In genomic region chr6:35084041-35084491, GRCh38 we compare ENCODE assay signal across 19 cellular contexts. TPM values are rescaled to one million over a fixed set of nuclear protein-coding genes. Genes with fewer than 3 reads are reported as not detected.
A peak's percentile ranks its signal among the peaks of the same experiment; 100 is the strongest.
DNase-seq lines count a peak whose midpoint lies in the region; ATAC-seq and TF ChIP-seq lines count a peak whose summit lies in the region.
"Had no signal": no experiment of that assay in that cellular context is flagged by ENCODE, and none has a peak within 500 bp of the region (broad histone marks: within the 10 kb centered on the region; RNA-seq: fewer than 3 reads in every experiment).

No MANE protein-coding gene starts in this region.

- no peak for TF ChIP-seq POLR2A in suprapubic skin (IDR thresholded peaks at IDR 0.05)

- peaks cover 56% of the 10 kb centered on the region for H3K36me3 Mint-ChIP-seq in endodermal cell (ENCODE audit: low read depth)

- no peak overlapping the region for H3K27ac ChIP-seq in endodermal cell (ENCODE audit: low read depth, low read length)
- H3K27ac ChIP-seq in suprapubic skin, result peak overlapping the region; percentile 43
- H3K27ac ChIP-seq: gastrocnemius medialis, neural progenitor cell had no signal

- DNase-seq in H7, result peak; percentile 39
- DNase-seq in endodermal cell, result peak; percentile 35
- DNase-seq in mucosa of descending colon, result peak in 2 of 3 donors; percentile 17 to 44
- peak; percentile 75 to 76 for DNase-seq in suprapubic skin (ENCODE audit: low spot score in 2 of 2)
- no peak for DNase-seq in EL
- DNase-seq: activated CD4-positive, alpha-beta T cell treated with anti-CD3 and anti-CD28 coated beads, Interleukin-2, amount 10 ng/mL, durations not matched to agents 24 days and 14 days; activated naive CD4-positive, alpha-beta T cell treated with Interleukin-2 at 50 U/mL for 16 hours; AML-193; gastrocnemius medialis; immature natural killer cell; NCI-H1092 treated with DMSO at 0.1 percent for 48 hours; NCI-H82; right cardiac atrium; stomach; T1000 had no signal

- intact Hi-C loops in mucosa of descending colon (cut with DNase I, micrococcal nuclease), result no loop called here

- H3K27me3 Mint-ChIP-seq in endodermal cell (ENCODE audit: insufficient read depth), result no peaks in the 10 kb centered on the region
- H3K27me3 Mint-ChIP-seq: activated CD4-positive, alpha-beta T cell treated with anti-CD3 and anti-CD28 coated beads, Interleukin-2, amount 10 ng/mL, durations not matched to agents 24 days and 14 days; memory B cell had no signal

- H3K4me1 ChIP-seq in endodermal cell (ENCODE audit: control insufficient read depth, insufficient read depth, low read length) (peaks cover 15% of the 10 kb centered on the region), mucosa of descending colon (ENCODE audit: low read depth) (no peaks in the 10 kb centered on the region), suprapubic skin (peaks cover 69% of the 10 kb centered on the region)
- H3K4me1 ChIP-seq: gastrocnemius medialis, neural progenitor cell had no signal

- H3K9ac ChIP-seq in endodermal cell (ENCODE audit: extremely low read depth, low read length, poor library complexity, severe bottlenecking), result no peak overlapping the region
- H3K9ac ChIP-seq: neural progenitor cell had no signal

- no peaks in the 10 kb centered on the region for H3K9me3 Mint-ChIP-seq in endodermal cell
- H3K9me3 Mint-ChIP-seq: activated CD4-positive, alpha-beta T cell treated with anti-CD3 and anti-CD28 coated beads, Interleukin-2, amount 10 ng/mL, durations not matched to agents 24 days and 14 days; immature natural killer cell; memory B cell; neural progenitor cell had no signal

- H3K4me3 ChIP-seq in H7 (ENCODE audit: insufficient read depth, low read depth, low read length) (no peak overlapping the region), endodermal cell (ENCODE audit: low read length) (no peak overlapping the region), mucosa of descending colon (no peak overlapping the region), suprapubic skin (no peak overlapping the region)
- H3K4me3 ChIP-seq: gastrocnemius medialis, neural progenitor cell, stomach had no signal

- peaks cover 14% of the 10 kb centered on the region for H3K36me3 ChIP-seq in H7 (replicated peaks; ENCODE audit: control insufficient read depth, insufficient read depth, low read length)
- peaks cover 37% of the 10 kb centered on the region for H3K36me3 ChIP-seq in endodermal cell (ENCODE audit: control insufficient read depth, insufficient read depth, low read length)
- H3K36me3 ChIP-seq in mucosa of descending colon (ENCODE audit: low read depth), result no peaks in the 10 kb centered on the region
- peaks cover 92% of the 10 kb centered on the region for H3K36me3 ChIP-seq in suprapubic skin
- H3K36me3 ChIP-seq: neural progenitor cell had no signal

- no peak for TF ChIP-seq EP300 in suprapubic skin (IDR thresholded peaks at IDR 0.05)

- WGBS in endodermal cell (ENCODE audit: insufficient coverage in 1 of 2, insufficient read length in 1 of 2), 2 experiments, result 95 to 100% methylated on average over 5 to 14 of the region's 14 CpGs
- 28% methylated on average over 11 of the region's 14 CpGs for WGBS in suprapubic skin

- H3K27me3 ChIP-seq in H7 (ENCODE audit: control insufficient read depth, insufficient read depth, low read length), result no peaks in the 10 kb centered on the region
- no peaks in the 10 kb centered on the region for H3K27me3 ChIP-seq in endodermal cell (ENCODE audit: control insufficient read depth, insufficient read depth, low read length, poor library complexity, severe bottlenecking)
- H3K27me3 ChIP-seq in suprapubic skin, result no peaks in the 10 kb centered on the region
- H3K27me3 ChIP-seq: gastrocnemius medialis, neural progenitor cell, stomach had no signal

- TF ChIP-seq CTCF in endodermal cell (conservative IDR thresholded peaks at IDR 0.05) (no peak), mucosa of descending colon (IDR thresholded peaks at IDR 0.05) (no peak), suprapubic skin (IDR thresholded peaks at IDR 0.05) (no peak)

- no peak overlapping the region for H3K27ac Mint-ChIP-seq in endodermal cell
- H3K27ac Mint-ChIP-seq: activated CD4-positive, alpha-beta T cell treated with anti-CD3 and anti-CD28 coated beads, Interleukin-2, amount 10 ng/mL, durations not matched to agents 24 days and 14 days; immature natural killer cell; memory B cell; neural progenitor cell had no signal

- no peak overlapping the region for H3K4me3 Mint-ChIP-seq in endodermal cell
- H3K4me3 Mint-ChIP-seq: activated CD4-positive, alpha-beta T cell treated with anti-CD3 and anti-CD28 coated beads, Interleukin-2, amount 10 ng/mL, durations not matched to agents 24 days and 14 days; immature natural killer cell; memory B cell; neural progenitor cell had no signal

- ATAC-seq in mucosa of descending colon (peak; percentile 26), GM21619 (IDR thresholded peaks at IDR 0.05; ENCODE audit: unreplicated experiment) (no peak), GM18858 (IDR thresholded peaks at IDR 0.05; ENCODE audit: unreplicated experiment) (no peak)
- ATAC-seq: gastrocnemius medialis, right cardiac atrium had no signal

- H3K9me3 ChIP-seq in endodermal cell (ENCODE audit: control insufficient read depth, low read length) (no peaks in the 10 kb centered on the region), mucosa of descending colon (no peaks in the 10 kb centered on the region), suprapubic skin (no peaks in the 10 kb centered on the region)
- H3K9me3 ChIP-seq: gastrocnemius medialis, stomach had no signal

- peaks cover 24% of the 10 kb centered on the region for H3K4me1 Mint-ChIP-seq in endodermal cell
- H3K4me1 Mint-ChIP-seq: activated CD4-positive, alpha-beta T cell treated with anti-CD3 and anti-CD28 coated beads, Interleukin-2, amount 10 ng/mL, durations not matched to agents 24 days and 14 days; immature natural killer cell; memory B cell had no signal

RNA-seq across cellular contexts. Expression of gene TCP11, which starts 57.1 kb away (rescaled TPM):
- 0.31 TPM in 1 of 2 replicates, not detected in the other for total RNA-seq in H7 (2014; rRNA removed; shearing (Covaris generic))
- not detected for total RNA-seq in endodermal cell
- polyA plus RNA-seq in endodermal cell (2013, experiment 1 of 2), result 1.1 TPM
- polyA plus RNA-seq in endodermal cell (2013, experiment 2 of 2), result 0.21 TPM
- not detected for total RNA-seq in mucosa of descending colon
- total RNA-seq in suprapubic skin, result 1 to 10 TPM in 1 of 4 donors, not detected in 3; 4.2 TPM
- total RNA-seq: activated CD4-positive, alpha-beta T cell treated with anti-CD3 and anti-CD28 coated beads, Interleukin-2, amount 10 ng/mL, durations not matched to agents 24 days and 14 days; right cardiac atrium had no signal
- polyA plus RNA-seq: immature natural killer cell had no signal
